ENCODE assay signal across 19 cellular contexts in the genomic region with DNA sequence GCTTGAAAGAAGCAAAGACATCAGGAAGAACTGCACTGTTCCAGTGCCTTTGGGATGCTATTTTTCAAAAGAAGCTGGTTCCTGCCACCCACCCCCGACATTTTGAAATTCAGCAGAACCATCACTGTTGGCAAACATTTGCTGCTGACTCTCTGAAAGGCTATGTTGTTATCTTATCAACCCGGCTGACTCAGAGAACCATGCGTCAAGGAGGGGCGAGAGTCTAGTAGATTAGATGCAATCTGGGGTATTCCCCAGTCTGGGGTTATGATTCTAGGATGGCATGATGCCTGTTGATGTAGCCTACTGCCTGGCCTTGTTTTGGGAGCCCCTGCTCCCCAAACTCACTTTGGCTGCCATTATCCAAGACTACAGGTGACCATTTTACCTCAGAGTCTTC.
DNase-seq lines count a peak whose midpoint lies in the region; ATAC-seq, FAIRE-seq and TF ChIP-seq lines count a peak whose summit lies in the region.
"Had no signal": no experiment of that assay in that cellular context is flagged by ENCODE, and none has a peak within 500 bp of the region (broad histone marks: within the 10 kb centered on the region; RNA-seq: fewer than 3 reads in every experiment).

No MANE protein-coding gene starts in this region.

- no peak overlapping the region for H3K4me3 Mint-ChIP-seq in astrocyte (ENCODE audit: unreplicated experiment)
- H3K4me3 Mint-ChIP-seq in activated CD8-positive, alpha-beta memory T cell treated with anti-CD3 and anti-CD28 coated beads, Interleukin-2, amount 10 ng/mL, durations not matched to agents 7 days and 5 days, result no peak overlapping the region
- H3K4me3 Mint-ChIP-seq: brain, T-cell, WTC11 had no signal

- H3K27ac ChIP-seq in astrocyte (ENCODE audit: low read depth, low read length), result no peak overlapping the region
- peak overlapping the region; percentile 65 for H3K27ac ChIP-seq in hepatocyte
- H3K27ac ChIP-seq: right lobe of liver had no signal

- no peaks in the 10 kb centered on the region for H3K9me2 ChIP-seq in hepatocyte (replicated peaks; ENCODE audit: insufficient read depth)

- H3K9me3 ChIP-seq in astrocyte (ENCODE audit: insufficient read depth, low read depth, low read length), result no peaks in the 10 kb centered on the region
- no peaks in the 10 kb centered on the region for H3K9me3 ChIP-seq in hepatocyte (ENCODE audit: low read depth)
- H3K9me3 ChIP-seq: mucosa of descending colon, right lobe of liver had no signal

- TF ChIP-seq CTCF in astrocyte (IDR thresholded peaks at IDR 0.05; ENCODE audit: insufficient read depth, low read depth, low read length), result no peak
- TF ChIP-seq CTCF in hepatocyte (IDR thresholded peaks at IDR 0.05; ENCODE audit: poor library complexity), result no peak

- peaks cover 4% of the 10 kb centered on the region for H3K4me1 Mint-ChIP-seq in astrocyte (ENCODE audit: low read depth, unreplicated experiment)
- no peaks in the 10 kb centered on the region for H3K4me1 Mint-ChIP-seq in activated CD8-positive, alpha-beta memory T cell treated with anti-CD3 and anti-CD28 coated beads, Interleukin-2, amount 10 ng/mL, durations not matched to agents 7 days and 5 days
- H3K4me1 Mint-ChIP-seq: brain, T-cell had no signal

- CTCF ChIA-PET in activated CD8-positive, alpha-beta memory T cell treated with anti-CD3 and anti-CD28 coated beads, Interleukin-2, amount 10 ng/mL, durations not matched to agents 7 days and 5 days (lab: Charles Lee), result no interaction called here

- peak; percentile 12 for DNase-seq in stimulated activated CD4-positive, alpha-beta T cell treated with anti-CD3 and anti-CD28 coated beads, Interleukin-4, amount 100 ng/mL, for 24 hours
- DNase-seq in stimulated activated CD4-positive, alpha-beta T cell treated with anti-CD3 and anti-CD28 coated beads, Interleukin-4, amount 100 ng/mL, for 1 hour, result no peak
- DNase-seq in astrocyte (ENCODE audit: low read depth) (peak; percentile 83), hepatocyte (ENCODE audit: low spot score) (peak; percentile 69), G401 (ENCODE audit: low spot score) (no peak)
- DNase-seq in activated CD8-positive, alpha-beta memory T cell treated with anti-CD3 and anti-CD28 coated beads, Interleukin-2, amount 10 ng/mL, durations not matched to agents 7 days and 5 days, result no peak
- DNase-seq: activated naive CD4-positive, alpha-beta T cell; left colon; mucosa of descending colon; NCI-H2081; NCI-H524; right lobe of liver; stimulated activated CD4-positive, alpha-beta T cell treated with anti-CD3 and anti-CD28 coated beads, Interleukin-4, amount 100 ng/mL, for 4 hours had no signal

- no peak overlapping the region for H2AFZ ChIP-seq in astrocyte (ENCODE audit: low read depth, low read length)
- H2AFZ ChIP-seq in hepatocyte, result no peak overlapping the region

- no peaks in the 10 kb centered on the region for H3K36me3 Mint-ChIP-seq in astrocyte (ENCODE audit: low read depth, unreplicated experiment)
- no peaks in the 10 kb centered on the region for H3K36me3 Mint-ChIP-seq in activated CD8-positive, alpha-beta memory T cell treated with anti-CD3 and anti-CD28 coated beads, Interleukin-2, amount 10 ng/mL, durations not matched to agents 7 days and 5 days
- H3K36me3 Mint-ChIP-seq: brain, T-cell, WTC11 had no signal

- H3K36me3 ChIP-seq in astrocyte (ENCODE audit: insufficient read depth, low read length), result no peaks in the 10 kb centered on the region
- H3K36me3 ChIP-seq in hepatocyte (replicated peaks; ENCODE audit: insufficient read depth, low read depth), result no peaks in the 10 kb centered on the region
- H3K36me3 ChIP-seq: right lobe of liver had no signal

- no peak for FAIRE-seq in astrocyte (lab: Jason Lieb, UNC)

- H3K27me3 ChIP-seq in astrocyte (ENCODE audit: insufficient read depth, low read length) (peaks cover 8% of the 10 kb centered on the region), hepatocyte (no peaks in the 10 kb centered on the region)
- H3K27me3 ChIP-seq: right lobe of liver had no signal

- H3K4me2 ChIP-seq in astrocyte (ENCODE audit: low read length) (peak overlapping the region; percentile 18), hepatocyte (no peak overlapping the region)

- in situ Hi-C loops in G401 (cut with HindIII; ENCODE audit: low sequenced_read_pairs), result no loop called here

- ATAC-seq in HG02588 (IDR thresholded peaks at IDR 0.05; ENCODE audit: unreplicated experiment) (no peak), GM21737 (IDR thresholded peaks at IDR 0.05; ENCODE audit: unreplicated experiment) (no peak)
- no peak for ATAC-seq in activated CD8-positive, alpha-beta memory T cell treated with anti-CD3 and anti-CD28 coated beads, Interleukin-2, amount 10 ng/mL, durations not matched to agents 7 days and 5 days
- ATAC-seq: left colon, mucosa of descending colon, right lobe of liver, Right ventricle myocardium inferior, T-cell, WTC11 had no signal

- H3K79me2 ChIP-seq in astrocyte (ENCODE audit: insufficient read depth, low read length) (no peaks in the 10 kb centered on the region), hepatocyte (no peaks in the 10 kb centered on the region)

- no peaks in the 10 kb centered on the region for H4K20me1 ChIP-seq in astrocyte (ENCODE audit: insufficient read depth, low read length)
- H4K20me1 ChIP-seq in hepatocyte (ENCODE audit: insufficient read depth, poor library complexity, severe bottlenecking), result no peaks in the 10 kb centered on the region

- H3K4me3 ChIP-seq in astrocyte (ENCODE audit: insufficient read depth, low read depth, low read length) (no peak overlapping the region), hepatocyte (no peak overlapping the region)
- H3K4me3 ChIP-seq: mucosa of descending colon, right lobe of liver had no signal

- no peak overlapping the region for H3K27ac Mint-ChIP-seq in astrocyte (ENCODE audit: unreplicated experiment)
- H3K27ac Mint-ChIP-seq in activated CD8-positive, alpha-beta memory T cell treated with anti-CD3 and anti-CD28 coated beads, Interleukin-2, amount 10 ng/mL, durations not matched to agents 7 days and 5 days, result no peak overlapping the region
- H3K27ac Mint-ChIP-seq: brain, T-cell, WTC11 had no signal

- peaks cover 8% of the 10 kb centered on the region for H3K4me1 ChIP-seq in astrocyte (ENCODE audit: insufficient read depth, low read length)
- peaks cover 13% of the 10 kb centered on the region for H3K4me1 ChIP-seq in hepatocyte (ENCODE audit: insufficient read depth)
- H3K4me1 ChIP-seq: right lobe of liver had no signal

- H3K9ac ChIP-seq in astrocyte (ENCODE audit: low read length), result no peak overlapping the region

- no peaks in the 10 kb centered on the region for H3K9me3 Mint-ChIP-seq in astrocyte (ENCODE audit: unreplicated experiment)
- H3K9me3 Mint-ChIP-seq in activated CD8-positive, alpha-beta memory T cell treated with anti-CD3 and anti-CD28 coated beads, Interleukin-2, amount 10 ng/mL, durations not matched to agents 7 days and 5 days (ENCODE audit: low read depth), result no peaks in the 10 kb centered on the region
- H3K9me3 Mint-ChIP-seq: brain, T-cell, WTC11 had no signal

- H3K27me3 Mint-ChIP-seq in astrocyte (ENCODE audit: low read depth, unreplicated experiment), result no peaks in the 10 kb centered on the region
- peaks cover 2% of the 10 kb centered on the region for H3K27me3 Mint-ChIP-seq in activated CD8-positive, alpha-beta memory T cell treated with anti-CD3 and anti-CD28 coated beads, Interleukin-2, amount 10 ng/mL, durations not matched to agents 7 days and 5 days

- 24% methylated on average over 4 of the region's 4 CpGs for WGBS in hepatocyte (ENCODE audit: low lambda C conversion rate, missing lambda C conversion rate)

Comparison
In these comparisons a context has a peak if more than half of its experiments do, and no peak if none do; other contexts are left out.
1. DNase-seq: peak in stimulated activated CD4-positive, alpha-beta T cell treated with anti-CD3 and anti-CD28 coated beads, Interleukin-4, amount 100 ng/mL, for 24 hours (single experiment), astrocyte (single experiment) and hepatocyte (single experiment); none in stimulated activated CD4-positive, alpha-beta T cell treated with anti-CD3 and anti-CD28 coated beads, Interleukin-4, amount 100 ng/mL, for 1 hour (single experiment), G401 (single experiment) and activated CD8-positive, alpha-beta memory T cell treated with anti-CD3 and anti-CD28 coated beads, Interleukin-2, amount 10 ng/mL, durations not matched to agents 7 days and 5 days (single experiment).